In the genomic region with DNA sequence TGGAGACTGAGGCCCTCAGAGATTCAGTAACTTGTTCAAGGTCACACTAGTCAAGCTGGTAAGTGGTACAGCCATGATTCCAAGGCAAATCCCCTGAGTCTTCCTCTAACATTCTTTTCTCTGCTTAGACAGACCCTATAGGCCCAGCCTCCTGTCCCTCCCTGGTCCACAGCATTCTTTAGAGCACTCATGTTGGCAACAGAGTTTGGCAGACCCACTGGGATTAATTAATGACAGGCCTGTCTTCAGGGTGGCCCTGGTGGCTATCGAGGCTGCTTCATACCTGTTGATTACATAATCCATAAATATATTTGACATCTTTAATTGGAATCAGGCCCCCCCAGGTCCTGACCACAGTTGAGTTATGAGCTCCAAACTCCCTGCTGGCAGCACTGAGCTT, we compare ENCODE assay signal across 28 cellular contexts.
A peak's percentile ranks its signal among the peaks of the same experiment; 100 is the strongest.
DNase-seq lines count a peak whose midpoint lies in the region; ATAC-seq, FAIRE-seq and TF ChIP-seq lines count a peak whose summit lies in the region.
"Had no signal": no experiment of that assay in that cellular context is flagged by ENCODE, and none has a peak within 500 bp of the region (broad histone marks: within the 10 kb centered on the region; RNA-seq: fewer than 3 reads in every experiment).

No MANE protein-coding gene starts in this region.

- in situ Hi-C loops in GM13977 (cut with MboI; ENCODE audit: low pct_unique_long_range_greater_than_20kb, low sequenced_read_pairs, unreplicated experiment) = no loop called here

- 76 to 81% methylated on average over 1 of the region's 1 CpG for WGBS in sigmoid colon, 2 donors

- no peak for FAIRE-seq in kidney (lab: Jason Lieb, UNC)
- FAIRE-seq: A549, GM12878, H1 had no signal

- TF ChIP-seq POLR2A in sigmoid colon (IDR thresholded peaks at IDR 0.05) = no peak

- H3K27me3 ChIP-seq in RWPE2 (ENCODE audit: insufficient read depth, poor library complexity, severe bottlenecking) (no peaks in the 10 kb centered on the region), sigmoid colon (no peaks in the 10 kb centered on the region)
- H3K27me3 ChIP-seq: SJSA1 had no signal

- no peak for ATAC-seq in RWPE2 (ENCODE audit: low read depth)
- ATAC-seq: A549; CD8-positive, alpha-beta T cell; GM12878; PC-3; Right ventricle myocardium inferior had no signal

- no peak for TF ChIP-seq CTCF in AG10803 (conservative IDR thresholded peaks at IDR 0.05; ENCODE audit: low read length)
- no peak for TF ChIP-seq CTCF in RWPE2 (IDR thresholded peaks at IDR 0.05; ENCODE audit: poor library complexity, severe bottlenecking)
- TF ChIP-seq CTCF in sigmoid colon (IDR thresholded peaks at IDR 0.05) = no peak
- TF ChIP-seq CTCF in GM13977 (IDR thresholded peaks at IDR 0.05; ENCODE audit: extremely low read depth, insufficient read depth, missing control alignments) = no peak
- TF ChIP-seq CTCF in kidney (IDR thresholded peaks at IDR 0.05; ENCODE audit: borderline replicate concordance, extremely low read depth, insufficient read depth) = no peak

- H3K9ac ChIP-seq in kidney (ENCODE audit: low read length in 2 of 2) = no peak overlapping the region

- no peak for TF ChIP-seq EP300 in sigmoid colon (IDR thresholded peaks at IDR 0.05)

- no peaks in the 10 kb centered on the region for H3K36me3 ChIP-seq in RWPE2 (ENCODE audit: low read depth)
- H3K36me3 ChIP-seq in sigmoid colon = no peaks in the 10 kb centered on the region
- H3K36me3 ChIP-seq in kidney (ENCODE audit: control insufficient read depth in 1 of 2, insufficient read depth in 2 of 2, low read length in 2 of 2) = no peaks in the 10 kb centered on the region
- H3K36me3 ChIP-seq: SJSA1 had no signal

- H3K4me3 ChIP-seq in AG10803 (ENCODE audit: low read length) (no peak overlapping the region), RWPE2 (ENCODE audit: severe bottlenecking) (no peak overlapping the region), sigmoid colon (no peak overlapping the region), kidney (ENCODE audit: low read length in 2 of 2) (no peak overlapping the region)
- H3K4me3 ChIP-seq: A549, GM12878, SJSA1 had no signal

- H3K9me3 ChIP-seq in RWPE2 (ENCODE audit: severe bottlenecking) = no peaks in the 10 kb centered on the region
- H3K9me3 ChIP-seq in sigmoid colon = peaks cover 0 to 5% (median 0%) of the 10 kb centered on the region in 4 donors
- peaks cover 0 to under 1% of the 10 kb centered on the region in 2 donors for H3K9me3 ChIP-seq in kidney (ENCODE audit: control insufficient read depth in 1 of 2, low read length in 2 of 2)
- H3K9me3 ChIP-seq: A549 had no signal

- intact Hi-C loops in sigmoid colon (cut with DNase I) = no loop called here
- intact Hi-C loops in kidney (cut with DNase I) = no loop called here

- DNase-seq in AG10803 (ENCODE audit: low read depth) = peak; percentile 16
- DNase-seq in RWPE2 (ENCODE audit: low spot score) = peak; percentile 2
- DNase-seq in mesenteric fat pad (ENCODE audit: low spot score) = peak; percentile 49
- peak; percentile 8 for DNase-seq in sigmoid colon
- DNase-seq in GM13977 (ENCODE audit: low spot score) = no peak
- no peak for DNase-seq in DMS79 treated with DMSO at 0.1 percent for 48 hours (lab: John Stamatoyannopoulos, UW)
- DNase-seq in kidney = no peak
- no peak for DNase-seq in activated naive CD4-positive, alpha-beta T cell treated with anti-CD3 and anti-CD28 coated beads, Interleukin-2, amount 50 U/mL, for 16 hours
- DNase-seq: C1 segment of cervical spinal cord; CD8-positive, alpha-beta T cell; EL; GDM1; HCEC 1CT; Karpas-422; NCI-H1092; NCI-H1417 treated with DMSO at 0.1 percent for 48 hours; NCI-H187; NCI-H446; NCI-H524 treated with DMSO at 0.1 percent for 48 hours; NCI-H774; NK-92 treated with Interleukin-12 subunit alpha and Interleukin-12 subunit beta, amount 100 ng/mL, for 24 hours; PC-3 had no signal

- H3K4me1 ChIP-seq in RWPE2 (ENCODE audit: insufficient read depth, poor library complexity, severe bottlenecking) = no peaks in the 10 kb centered on the region
- no peaks in the 10 kb centered on the region for H3K4me1 ChIP-seq in sigmoid colon
- peaks cover 18 to 49% of the 10 kb centered on the region in 2 donors for H3K4me1 ChIP-seq in kidney (ENCODE audit: control insufficient read depth in 1 of 2, insufficient read depth in 1 of 2, low read depth in 1 of 2, low read length in 2 of 2)
- H3K4me1 ChIP-seq: A549, Caco-2 had no signal

- H3K27ac ChIP-seq in RWPE2 (ENCODE audit: poor library complexity, severe bottlenecking) (no peak overlapping the region), sigmoid colon (no peak overlapping the region), kidney (ENCODE audit: low read depth in 2 of 2, low read length in 2 of 2) (no peak overlapping the region)
- H3K27ac ChIP-seq: A549, SJSA1 had no signal

Comparison
In these comparisons a context has a peak if more than half of its experiments do, and no peak if none do; other contexts are left out.
1. DNase-seq: peak in AG10803 (single experiment), RWPE2 (single experiment), mesenteric fat pad (single experiment) and sigmoid colon (single experiment); none in GM13977 (single experiment), DMS79 treated with DMSO at 0.1 percent for 48 hours (single experiment), kidney (single experiment) and activated naive CD4-positive, alpha-beta T cell treated with anti-CD3 and anti-CD28 coated beads, Interleukin-2, amount 50 U/mL, for 16 hours (single experiment).